In genomic region chr16:24504467-24505345, GRCh38 we compare ENCODE assay signal across 8 cellular contexts. TPM values are rescaled to one million over a fixed set of nuclear protein-coding genes. Genes with fewer than 3 reads are reported as not detected.
DNase-seq lines count a peak whose midpoint lies in the region; ATAC-seq and TF ChIP-seq lines count a peak whose summit lies in the region.

No MANE protein-coding gene starts in this region.

- no peak for TF ChIP-seq EP300 in suprapubic skin (IDR thresholded peaks at IDR 0.05)

- DNase-seq in GF-D8 (lab: John Stamatoyannopoulos, UW) (peak; percentile 1), HK-2 (ENCODE audit: unreplicated experiment) (peak; percentile 45), activated T-cell treated with anti-CD3 and anti-CD28 coated beads for 48 hours (ENCODE audit: low read depth) (peak; percentile 42), fibroblast of gingiva (ENCODE audit: low read depth) (peak; percentile 52), neural crest cell (ENCODE audit: low read depth, low spot score) (peak; percentile 57), suprapubic skin (ENCODE audit: low spot score in 2 of 2) (no peak)

- no peaks in the 10 kb centered on the region for H3K4me1 Mint-ChIP-seq in neural crest cell

- H3K9me3 Mint-ChIP-seq in neural crest cell = no peaks in the 10 kb centered on the region

- ATAC-seq in HG03520 (IDR thresholded peaks at IDR 0.05; ENCODE audit: unreplicated experiment) = no peak

- H3K4me3 ChIP-seq in OCI-LY3 (ENCODE audit: low read length) (no peak overlapping the region), suprapubic skin (no peak overlapping the region)

- no peaks in the 10 kb centered on the region for H4K20me1 ChIP-seq in OCI-LY3 (ENCODE audit: insufficient read depth, low read length)

- no peaks in the 10 kb centered on the region for H3K36me3 Mint-ChIP-seq in neural crest cell (ENCODE audit: low read depth)

- H3K27me3 Mint-ChIP-seq in neural crest cell (ENCODE audit: low read depth) = peaks cover 38% of the 10 kb centered on the region

- H3K9ac ChIP-seq in OCI-LY3 (ENCODE audit: low read length) = no peak overlapping the region

- H3K79me2 ChIP-seq in OCI-LY3 (ENCODE audit: low read length) = no peaks in the 10 kb centered on the region

- peaks cover 3% of the 10 kb centered on the region; the same call in 1 of the 2 replicates for H3K4me1 ChIP-seq in OCI-LY3 (ENCODE audit: low read length)
- no peaks in the 10 kb centered on the region for H3K4me1 ChIP-seq in suprapubic skin

- peak overlapping the region; percentile 42; the same call in 1 of the 2 replicates for H2AFZ ChIP-seq in OCI-LY3 (ENCODE audit: low read depth, low read length)

- WGBS in suprapubic skin = 42% methylated on average over 18 of the region's 18 CpGs

- no peak overlapping the region for H3K27ac Mint-ChIP-seq in neural crest cell (ENCODE audit: unreplicated experiment)

- no peak overlapping the region for H3K4me3 Mint-ChIP-seq in neural crest cell

- H3K36me3 ChIP-seq in OCI-LY3 (replicated peaks; ENCODE audit: low read depth, low read length) = no peaks in the 10 kb centered on the region
- H3K36me3 ChIP-seq in suprapubic skin = no peaks in the 10 kb centered on the region

- no peaks in the 10 kb centered on the region for H3K9me3 ChIP-seq in OCI-LY3 (ENCODE audit: insufficient read depth, low read length)
- H3K9me3 ChIP-seq in suprapubic skin = no peaks in the 10 kb centered on the region

- H3K27me3 ChIP-seq in OCI-LY3 (ENCODE audit: low read depth, low read length) = peaks cover 2% of the 10 kb centered on the region; the same call in 1 of the 2 replicates
- peaks cover 13% of the 10 kb centered on the region for H3K27me3 ChIP-seq in suprapubic skin

- H3K4me2 ChIP-seq in OCI-LY3 (ENCODE audit: low read length) = peak overlapping the region; percentile 19

- no peak overlapping the region for H3K27ac ChIP-seq in OCI-LY3 (ENCODE audit: low read length)
- no peak overlapping the region for H3K27ac ChIP-seq in suprapubic skin

- peak; percentile 76 for TF ChIP-seq CTCF in OCI-LY3 (IDR thresholded peaks at IDR 0.05; ENCODE audit: low read depth, low read length)
- TF ChIP-seq CTCF in neural crest cell (conservative IDR thresholded peaks at IDR 0.05) = peak; percentile 84
- TF ChIP-seq CTCF in suprapubic skin (IDR thresholded peaks at IDR 0.05) = peak; percentile 58 to 66

- TF ChIP-seq POLR2A in suprapubic skin (IDR thresholded peaks at IDR 0.05) = no peak

RNA-seq across cellular contexts. Expression of gene RBBP6, which starts 34.7 kb away (rescaled TPM):
- total RNA-seq in neural crest cell (74.2 and 77.3 TPM in 2 replicates), suprapubic skin (100 to 1,000 TPM in 2 of 4 donors, 10 to 100 TPM in 2; 45.6 to 147 (median 101) TPM)

Comparison
In these comparisons a context has a peak if more than half of its experiments do, and no peak if none do; other contexts are left out.
1. DNase-seq: peak in GF-D8 (single experiment), HK-2 (single experiment), activated T-cell treated with anti-CD3 and anti-CD28 coated beads for 48 hours (single experiment), fibroblast of gingiva (single experiment) and neural crest cell (single experiment); none in suprapubic skin (0 of 2).
2. Peak in every context shown above with its lines, with median percentiles within 50 percentile points of each other: CTCF ChIP-seq.